9 cellular contexts compared by ENCODE assay signal in genomic region chr7:80883188-80884025, GRCh38. TPM values are rescaled to one million over a fixed set of nuclear protein-coding genes. Genes with fewer than 3 reads are reported as not detected.
DNase-seq lines count a peak whose midpoint lies in the region; ATAC-seq, FAIRE-seq and TF ChIP-seq lines count a peak whose summit lies in the region.
"Had no signal": no experiment of that assay in that cellular context is flagged by ENCODE, and none has a peak within 500 bp of the region (broad histone marks: within the 10 kb centered on the region; RNA-seq: fewer than 3 reads in every experiment).

No MANE protein-coding gene starts in this region.

- TF ChIP-seq POLR2A in A549 (IDR thresholded peaks at IDR 0.05; ENCODE audit: low read length), result no peak

- H3K27me3 ChIP-seq in mesendoderm (ENCODE audit: insufficient read depth, low read length, poor library complexity), result no peaks in the 10 kb centered on the region

- no peak overlapping the region for H2BK120ac ChIP-seq in mesendoderm (ENCODE audit: low read depth, low read length)

- H3K18ac ChIP-seq in mesendoderm (ENCODE audit: low read length), result no peak overlapping the region

- H3K4me3 Mint-ChIP-seq in chondrocyte (ENCODE audit: unreplicated experiment), result peak overlapping the region; percentile 23

- FAIRE-seq in A549 (lab: Jason Lieb, UNC), result peak; percentile 100

- TF ChIP-seq CTCF in A549 (IDR thresholded peaks at IDR 0.05) (no peak), chondrocyte (IDR thresholded peaks at IDR 0.05) (no peak)

- H3K4me1 Mint-ChIP-seq in chondrocyte (ENCODE audit: low read depth), result peaks cover 71% of the 10 kb centered on the region

- H4K5ac ChIP-seq in mesendoderm (ENCODE audit: low read length), result no peak overlapping the region

- H3K4me1 ChIP-seq in A549 (peaks cover 87% of the 10 kb centered on the region), mesendoderm (ENCODE audit: control insufficient read depth, low read depth, low read length) (no peaks in the 10 kb centered on the region)

- TF ChIP-seq RAD21 in A549 (conservative IDR thresholded peaks at IDR 0.05 in 1 of 2, IDR thresholded peaks at IDR 0.05 in 1 of 2) (peak; percentile 30 to 45; a peak in 2 of 5 replicates), Ishikawa (IDR thresholded peaks at IDR 0.05; ENCODE audit: low read depth) (no peak)

- WGBS in A549 (ENCODE audit: missing lambda C conversion rate), result 1% methylated on average over 2 of the region's 2 CpGs
- WGBS in mesendoderm (ENCODE audit: extremely low coverage, insufficient coverage, low lambda C conversion rate), result no CpG with 5 or more reads among the region's 2 CpGs

- peak; percentile 68 to 96 for DNase-seq in A549 (ENCODE audit: low read depth in 1 of 2, low spot score in 1 of 2)
- no peak for DNase-seq in chondrocyte (ENCODE audit: low spot score)
- DNase-seq in mesendoderm, result peak; percentile 79
- no peak for DNase-seq in COLO668 (lab: John Stamatoyannopoulos, UW; ENCODE audit: unreplicated experiment)
- DNase-seq in NCI-H1048 (lab: John Stamatoyannopoulos, UW), result no peak
- no peak for DNase-seq in GF-D8 (lab: John Stamatoyannopoulos, UW)
- DNase-seq: activated CD4-positive, alpha-beta T cell treated with anti-CD3 and anti-CD28 coated beads for 4 hours had no signal

- no peaks in the 10 kb centered on the region for H3K27me3 Mint-ChIP-seq in chondrocyte (ENCODE audit: low read depth)

- peak overlapping the region; percentile 87 to 91 for H3K27ac ChIP-seq in A549
- H3K27ac ChIP-seq in mesendoderm (ENCODE audit: low read depth, low read length), result no peak overlapping the region

- peak overlapping the region; percentile 92 for H3K27ac Mint-ChIP-seq in chondrocyte (ENCODE audit: unreplicated experiment)

- no peaks in the 10 kb centered on the region for H3K36me3 ChIP-seq in mesendoderm (ENCODE audit: control insufficient read depth, insufficient read depth, low read length)

- H3K9ac ChIP-seq in mesendoderm (ENCODE audit: low read length), result no peak overlapping the region

- H4K8ac ChIP-seq in mesendoderm (ENCODE audit: low read depth, low read length), result no peak overlapping the region

- H3K79me2 ChIP-seq in mesendoderm (ENCODE audit: control insufficient read depth, insufficient read depth, low read length), result no peaks in the 10 kb centered on the region

- H2BK5ac ChIP-seq in mesendoderm (ENCODE audit: low read length), result no peak overlapping the region

- H3K4me3 ChIP-seq in A549 (peak overlapping the region; percentile 16; the same call in 2 of the 3 replicates), mesendoderm (ENCODE audit: low read length) (no peak overlapping the region)

- no peaks in the 10 kb centered on the region for H3K79me1 ChIP-seq in mesendoderm (ENCODE audit: low read length)

- no peak overlapping the region for H2AK5ac ChIP-seq in mesendoderm (ENCODE audit: low read length)

- TF ChIP-seq EP300 in A549 (IDR thresholded peaks at IDR 0.05), result peak; percentile 89 to 96; a peak in 4 of 5 replicates
- peak; percentile 69; the same call in 1 of the 2 replicates for TF ChIP-seq EP300 in Ishikawa (IDR thresholded peaks at IDR 0.05; ENCODE audit: borderline replicate concordance)

- H2BK15ac ChIP-seq in mesendoderm (replicated peaks; ENCODE audit: low read depth), result no peak overlapping the region

- no peak overlapping the region for H3K56ac ChIP-seq in mesendoderm (ENCODE audit: low read length)

- peak; percentile 93 to 94 for ATAC-seq in A549
- ATAC-seq in HG02678 (IDR thresholded peaks at IDR 0.05; ENCODE audit: unreplicated experiment), result no peak

- POLR2A ChIA-PET in A549 (lab: Yijun Ruan, JAX), result interaction anchor here (1.0 to 3.0 kb wide), 3 partner anchors 32 to 58 kb away, joined by 3 to 11 read pairs (median 3); partner anchors contain the start of gene SEMA3C

- H3K9me3 ChIP-seq in A549, result no peaks in the 10 kb centered on the region

- H3K4me2 ChIP-seq in A549 (peak overlapping the region; percentile 80), mesendoderm (ENCODE audit: low read length) (no peak overlapping the region)

- no peaks in the 10 kb centered on the region for H3K9me3 Mint-ChIP-seq in chondrocyte (ENCODE audit: low read depth)

- no peaks in the 10 kb centered on the region for H3K36me3 Mint-ChIP-seq in chondrocyte (ENCODE audit: low read depth)

- peak overlapping the region; percentile 16 for H3K4ac ChIP-seq in mesendoderm (ENCODE audit: low read depth, low read length)

- no peak overlapping the region for H3K23ac ChIP-seq in mesendoderm (ENCODE audit: low read length)

- CTCF ChIA-PET in A549 (lab: Yijun Ruan, JAX), result interaction anchor here (0.9 kb wide), 1 partner anchor 14 kb away, joined by 3 read pairs; no protein-coding TSS in a partner anchor

TF ChIP-seq in A549, 52 proteins besides CTCF, POLR2A, EP300 and RAD21 (continues in another document):
- TF ChIP-seq FOSL2 (IDR thresholded peaks at IDR 0.05), result peak; percentile 98
- peak; percentile 100 for TF ChIP-seq FOSL2 (CRISPR knock-in tag; IDR thresholded peaks at IDR 0.05)
- no peak for TF ChIP-seq MAZ (IDR thresholded peaks at IDR 0.05; ENCODE audit: borderline replicate concordance, low read depth, low read length)
- TF ChIP-seq GATA3 (IDR thresholded peaks at IDR 0.05; ENCODE audit: borderline replicate concordance), result peak; percentile 96
- TF ChIP-seq MAFK (IDR thresholded peaks at IDR 0.05; ENCODE audit: partially characterized antibody), result peak; percentile 96
- TF ChIP-seq MAX (IDR thresholded peaks at IDR 0.05), result peak; percentile 80
- TF ChIP-seq JUNB (IDR thresholded peaks at IDR 0.05), result peak; percentile 99

TF ChIP-seq in Ishikawa, 13 proteins besides CTCF, POLR2A, EP300 and RAD21:
- TF ChIP-seq YY1 (IDR thresholded peaks at IDR 0.05; ENCODE audit: low read depth), result no peak
- peak; percentile 47; the same call in 1 of the 2 replicates for TF ChIP-seq TCF12 (IDR thresholded peaks at IDR 0.05; ENCODE audit: low read depth)
- peak; percentile 59 for TF ChIP-seq TEAD4 (IDR thresholded peaks at IDR 0.05)
- TF ChIP-seq NFIC (IDR thresholded peaks at IDR 0.05), result no peak

RNA-seq across cellular contexts. Expression of gene SEMA3C, which starts 35.4 kb away (rescaled TPM):
- polyA plus RNA-seq in A549 (2011; rRNA removed) (208 and 212 TPM in 2 replicates), A549 (2017; fragmentation: RNase III; extraction: RNeasy Plus Mini Kit Qiagen cat#74134 plus additional on column Dnase treatment) (78.1 to 79.2 TPM (median 78.2 TPM) in 3 replicates)
- 38.1 and 39.8 TPM in 2 replicates for polyA plus RNA-seq in A549 (2012; cell fraction: cytosol; rRNA removed)
- polyA plus RNA-seq in A549 (2012; cell fraction: nucleus; rRNA removed), result 42.9 and 51.9 TPM in 2 replicates
- polyA minus RNA-seq in A549 (2011; rRNA and poly(A)+ RNA removed), result 300 and 317 TPM in 2 replicates
- 77.4 to 155 TPM (median 80.0 TPM) in 3 replicates for total RNA-seq in chondrocyte
- polyA plus RNA-seq in mesendoderm (2013, experiment 1 of 2), result 1.8 TPM
- 1.5 TPM for polyA plus RNA-seq in mesendoderm (2013, experiment 2 of 2)

Comparison
In these comparisons a context has a peak if more than half of its experiments do, and no peak if none do; other contexts are left out.
1. DNase-seq: peak in A549 (2 of 2) and mesendoderm (single experiment); none in chondrocyte (single experiment), COLO668 (single experiment), NCI-H1048 (single experiment) and GF-D8 (single experiment).